In genomic region chr15:79922512-79923067, GRCh38 we compare ENCODE assay signal across 8 cellular contexts. TPM values are rescaled to one million over a fixed set of nuclear protein-coding genes. Genes with fewer than 3 reads are reported as not detected.
DNase-seq lines count a peak whose midpoint lies in the region; ATAC-seq and TF ChIP-seq lines count a peak whose summit lies in the region.

No MANE protein-coding gene starts in this region.

- H3K36me3 Mint-ChIP-seq in MCF 10A (ENCODE audit: insufficient read depth, unreplicated experiment): peaks cover 26% of the 10 kb centered on the region

- CTCF ChIA-PET in MCF 10A (lab: Yijun Ruan, JAX): interaction anchor here (0.5 to 1.8 kb wide), 9 partner anchors 9 to 71 kb away, joined by 3 to 6 read pairs (median 3); no protein-coding TSS in a partner anchor

- POLR2A ChIA-PET in MCF 10A (lab: Yijun Ruan, JAX): interaction anchor here (0.5 to 3.0 kb wide), 23 partner anchors 8 to 477 kb away, joined by 3 to 63 read pairs (median 6); partner anchors contain the start of genes MTHFS and ZFAND6

- DNase-seq in AG08396 (ENCODE audit: low spot score) (peak; percentile 17), HT1080 (ENCODE audit: low read depth) (peak; percentile 10), MCF 10A (ENCODE audit: unreplicated experiment) (no peak), mucosa of descending colon (no peak), GM13977 (ENCODE audit: low spot score) (no peak), SIG-M5 (lab: John Stamatoyannopoulos, UW) (no peak), NCI-H187 treated with DMSO at 0.1 percent for 48 hours (lab: John Stamatoyannopoulos, UW) (no peak)

- H3K4me3 Mint-ChIP-seq in MCF 10A (ENCODE audit: unreplicated experiment): peak overlapping the region; percentile 97

- TF ChIP-seq CTCF in MCF 10A (IDR thresholded peaks at IDR 0.05; ENCODE audit: unreplicated experiment): no peak
- TF ChIP-seq CTCF in mucosa of descending colon (IDR thresholded peaks at IDR 0.05): no peak
- no peak for TF ChIP-seq CTCF in GM13977 (IDR thresholded peaks at IDR 0.05; ENCODE audit: extremely low read depth, insufficient read depth, missing control alignments)

- H3K27me3 Mint-ChIP-seq in MCF 10A (ENCODE audit: insufficient read depth, unreplicated experiment): no peaks in the 10 kb centered on the region

- H3K4me3 ChIP-seq in mucosa of descending colon: peak overlapping the region; percentile 91

- peaks cover 10% of the 10 kb centered on the region for H3K4me1 ChIP-seq in mucosa of descending colon (ENCODE audit: low read depth)

- H3K9me3 Mint-ChIP-seq in MCF 10A (ENCODE audit: unreplicated experiment): peaks cover 17% of the 10 kb centered on the region

- BruUV-seq in MCF 10A (replicated peaks; lab: Mats Ljungman, UMichigan): no TSS peak

- no peaks in the 10 kb centered on the region for H3K36me3 ChIP-seq in mucosa of descending colon (ENCODE audit: low read depth)

- peak overlapping the region; percentile 97 for H3K27ac Mint-ChIP-seq in MCF 10A (ENCODE audit: low read depth, unreplicated experiment)

- in situ Hi-C loops in GM13977 (cut with MboI; ENCODE audit: low pct_unique_long_range_greater_than_20kb, low sequenced_read_pairs, unreplicated experiment): no loop called here

- ATAC-seq in mucosa of descending colon: no peak
- ATAC-seq in HG02885 (IDR thresholded peaks at IDR 0.05; ENCODE audit: poor library complexity, unreplicated experiment): no peak

- intact Hi-C loops in MCF 10A (cut with micrococcal nuclease) (loop anchor here (2.0 to 10.0 kb wide), 2 partner anchors 68 to 70 kb away; no protein-coding TSS in a partner anchor), mucosa of descending colon (cut with DNase I, micrococcal nuclease) (no loop called here)

- H3K9me3 ChIP-seq in mucosa of descending colon: peaks cover 43% of the 10 kb centered on the region

- peaks cover 8% of the 10 kb centered on the region for H3K4me1 Mint-ChIP-seq in MCF 10A (ENCODE audit: insufficient read depth, unreplicated experiment)

RNA-seq across cellular contexts. Expression of gene MTHFS, which starts 25.8 kb away (rescaled TPM):
- 29.6 and 41.8 TPM in 2 replicates for total RNA-seq in HT1080 (2014; rRNA removed; shearing (Covaris generic))
- 40.6 and 42.0 TPM in 2 replicates for polyA plus RNA-seq in HT1080 (2015; cell fraction: cytosol; rRNA removed)
- 13.6 and 16.6 TPM in 2 replicates for polyA plus RNA-seq in HT1080 (2015; cell fraction: nucleus; rRNA removed)
- 28.5 and 34.5 TPM in 2 replicates for total RNA-seq in MCF 10A (2022)
- total RNA-seq in mucosa of descending colon: 10 to 100 TPM; 16.7 to 27.0 (median 19.2) TPM

RNA-seq across cellular contexts. Expression of gene BCL2A1, which starts 48.4 kb away (rescaled TPM):
- 6.7 and 7.9 TPM in 2 replicates for total RNA-seq in HT1080 (2014; rRNA removed; shearing (Covaris generic))
- polyA plus RNA-seq in HT1080 (2015; cell fraction: cytosol; rRNA removed): 17.7 and 18.5 TPM in 2 replicates
- polyA plus RNA-seq in HT1080 (2015; cell fraction: nucleus; rRNA removed): 11.0 and 13.3 TPM in 2 replicates
- total RNA-seq in MCF 10A (2022) (not detected in 2 replicates), mucosa of descending colon (1 to 10 TPM; 1.0 to 5.6 (median 1.8) TPM)

Comparison
In these comparisons a context has a peak if more than half of its experiments do, and no peak if none do; other contexts are left out.
1. DNase-seq: peak in AG08396 (single experiment) and HT1080 (single experiment); none in MCF 10A (single experiment), mucosa of descending colon (0 of 3), GM13977 (single experiment), SIG-M5 (single experiment) and NCI-H187 treated with DMSO at 0.1 percent for 48 hours (single experiment).